ENCODE assay signal across 15 cellular contexts in genomic region chr6:37477656-37478435, GRCh38.
"Had no signal": no experiment of that assay in that cellular context is flagged by ENCODE, and none has a peak within 500 bp of the region (broad histone marks: within the 10 kb centered on the region; RNA-seq: fewer than 3 reads in every experiment).

No MANE protein-coding gene starts in this region.

- H3K9ac ChIP-seq: SK-N-SH had no signal

- H3K9me3 Mint-ChIP-seq: activated B cell treated with CpG ODN at 0.5 μM for 24 hours; activated CD4-positive, alpha-beta T cell treated with anti-CD3 and anti-CD28 coated beads, Interleukin-2, amount 10 ng/mL, durations not matched to agents 7 days and 5 days; activated naive CD4-positive, alpha-beta T cell treated with anti-CD3 and anti-CD28 coated beads, Interleukin-2, amount 10 ng/mL, durations not matched to agents 7 days and 5 days; activated T-helper 2 cell treated with anti-CD3 and anti-CD28 coated beads, Interferon-gamma antibody, Interleukin-2, Interleukin-4, amounts not matched to agents 10 μg/mL and 5 μg/mL and 100 μg/mL, durations not matched to agents 14 hours and 24 hours and 36 hours; effector memory CD8-positive, alpha-beta T cell; mesothelial cell of epicardium; natural killer cell treated with Interleukin-12 subunit alpha and Interleukin-12 subunit beta and Interleukin-15 and Interleukin-18, amount 100 ng/mL, for 72 hours had no signal

- ATAC-seq: effector memory CD8-positive, alpha-beta T cell; left lobe of liver; natural killer cell treated with Interleukin-12 subunit alpha and Interleukin-12 subunit beta and Interleukin-15 and Interleukin-18, amount 100 ng/mL, for 72 hours; stimulated activated naive CD8-positive, alpha-beta T cell treated with anti-CD3 and anti-CD28 coated beads, Interleukin-15, Interleukin-2, amounts not matched to agents 100 U/mL and 50 U/mL, for 24 hours had no signal

- H3K27me3 Mint-ChIP-seq: activated B cell treated with CpG ODN at 0.5 μM for 24 hours; activated CD4-positive, alpha-beta T cell treated with anti-CD3 and anti-CD28 coated beads, Interleukin-2, amount 10 ng/mL, durations not matched to agents 7 days and 5 days; activated naive CD4-positive, alpha-beta T cell treated with anti-CD3 and anti-CD28 coated beads, Interleukin-2, amount 10 ng/mL, durations not matched to agents 7 days and 5 days; effector memory CD8-positive, alpha-beta T cell; natural killer cell treated with Interleukin-12 subunit alpha and Interleukin-12 subunit beta and Interleukin-15 and Interleukin-18, amount 100 ng/mL, for 72 hours had no signal

- H3K27ac ChIP-seq: suprapubic skin, transverse colon had no signal

- H3K4me3 ChIP-seq: lung, suprapubic skin, transverse colon had no signal

- H3K9me3 ChIP-seq: SK-N-SH, suprapubic skin, transverse colon had no signal

- H3K27me3 ChIP-seq: suprapubic skin, transverse colon had no signal

- H3K4me1 ChIP-seq: transverse colon had no signal

- DNase-seq: activated B cell treated with CpG ODN at 0.5 μM for 24 hours; activated CD4-positive, alpha-beta T cell treated with anti-CD3 and anti-CD28 coated beads, Interleukin-2, amount 10 ng/mL, durations not matched to agents 7 days and 5 days; activated naive CD4-positive, alpha-beta T cell treated with anti-CD3 and anti-CD28 coated beads, Interleukin-2, amount 10 ng/mL, durations not matched to agents 7 days and 5 days; aorta; effector memory CD8-positive, alpha-beta T cell; foreskin fibroblast; SK-N-SH; stimulated activated naive CD8-positive, alpha-beta T cell treated with anti-CD3 and anti-CD28 coated beads, Interleukin-15, Interleukin-2, amounts not matched to agents 100 U/mL and 50 U/mL, for 24 hours; transverse colon had no signal

- H3K27ac Mint-ChIP-seq: activated B cell treated with CpG ODN at 0.5 μM for 24 hours; activated CD4-positive, alpha-beta T cell treated with anti-CD3 and anti-CD28 coated beads, Interleukin-2, amount 10 ng/mL, durations not matched to agents 7 days and 5 days; activated naive CD4-positive, alpha-beta T cell treated with anti-CD3 and anti-CD28 coated beads, Interleukin-2, amount 10 ng/mL, durations not matched to agents 7 days and 5 days; activated T-helper 2 cell treated with anti-CD3 and anti-CD28 coated beads, Interferon-gamma antibody, Interleukin-2, Interleukin-4, amounts not matched to agents 10 μg/mL and 5 μg/mL and 100 μg/mL, durations not matched to agents 14 hours and 24 hours and 36 hours; mesothelial cell of epicardium; natural killer cell treated with Interleukin-12 subunit alpha and Interleukin-12 subunit beta and Interleukin-15 and Interleukin-18, amount 100 ng/mL, for 72 hours had no signal

- H3K4me1 Mint-ChIP-seq: activated B cell treated with CpG ODN at 0.5 μM for 24 hours; activated CD4-positive, alpha-beta T cell treated with anti-CD3 and anti-CD28 coated beads, Interleukin-2, amount 10 ng/mL, durations not matched to agents 7 days and 5 days; activated naive CD4-positive, alpha-beta T cell treated with anti-CD3 and anti-CD28 coated beads, Interleukin-2, amount 10 ng/mL, durations not matched to agents 7 days and 5 days; mesothelial cell of epicardium had no signal

- H3K4me2 ChIP-seq: SK-N-SH had no signal

- H3K9me2 ChIP-seq: SK-N-SH had no signal

- H3K4me3 Mint-ChIP-seq: activated B cell treated with CpG ODN at 0.5 μM for 24 hours; activated CD4-positive, alpha-beta T cell treated with anti-CD3 and anti-CD28 coated beads, Interleukin-2, amount 10 ng/mL, durations not matched to agents 7 days and 5 days; activated naive CD4-positive, alpha-beta T cell treated with anti-CD3 and anti-CD28 coated beads, Interleukin-2, amount 10 ng/mL, durations not matched to agents 7 days and 5 days; effector memory CD8-positive, alpha-beta T cell; mesothelial cell of epicardium; natural killer cell treated with Interleukin-12 subunit alpha and Interleukin-12 subunit beta and Interleukin-15 and Interleukin-18, amount 100 ng/mL, for 72 hours had no signal
